14 cellular contexts compared by ENCODE assay signal in genomic region chr19:6718111-6718740, GRCh38. TPM values are rescaled to one million over a fixed set of nuclear protein-coding genes. Genes with fewer than 3 reads are reported as not detected.
DNase-seq lines count a peak whose midpoint lies in the region; ATAC-seq, FAIRE-seq and TF ChIP-seq lines count a peak whose summit lies in the region.
"Had no signal": no experiment of that assay in that cellular context is flagged by ENCODE, and none has a peak within 500 bp of the region (broad histone marks: within the 10 kb centered on the region; RNA-seq: fewer than 3 reads in every experiment).

No MANE protein-coding gene starts in this region.

- CTCF ChIA-PET in HepG2 (lab: Yijun Ruan, JAX; ENCODE audit: low intra/inter-chr PET ratio, low total read pairs) = no interaction called here

- peaks cover 23% of the 10 kb centered on the region for H3K79me2 ChIP-seq in HepG2 (ENCODE audit: insufficient read depth, low read length)

- no peak for DNase-seq in HepG2 (ENCODE audit: low spot score)
- no peak for DNase-seq in dedifferentiated amniotic fluid mesenchymal stem cell (ENCODE audit: extremely low spot score)
- DNase-seq: activated T-cell treated with anti-CD3 and anti-CD28 coated beads, Interleukin-2, amount 50 U/mL, for 4 hours; brain microvascular endothelial cell; naive B cell; NCI-H446 treated with DMSO at 0.1 percent for 48 hours had no signal

- no peak for TF ChIP-seq POLR2A in HepG2 (IDR thresholded peaks at IDR 0.05; ENCODE audit: insufficient read depth in 1 of 2, low read depth in 2 of 2, low read length in 2 of 2)

- peak overlapping the region; percentile 44; the same call in 1 of the 2 replicates for H3K4me3 ChIP-seq in HUES48 (ENCODE audit: low read depth, low read length)
- peak overlapping the region in 2 of 3 experiments; percentile 19 to 29; a peak in 2 of 6 replicates for H3K4me3 ChIP-seq in HepG2 (replicated peaks in 1 of 3; ENCODE audit: insufficient read depth in 1 of 3, low read depth in 2 of 3, low read length in 3 of 3)

- POLR2A ChIA-PET in HepG2 (lab: Yijun Ruan, JAX) = interaction anchor here (0.9 to 5.3 kb wide), 5 partner anchors 12 to 35 kb away, joined by 3 to 187 read pairs (median 5); partner anchors contain the start of gene GPR108

- peak overlapping the region; percentile 52 for H3K4me2 ChIP-seq in HepG2 (ENCODE audit: low read depth, low read length)

- FAIRE-seq in HepG2 (lab: Jason Lieb, UNC) = no peak

- H3K9ac ChIP-seq in ES-I3 (ENCODE audit: low read depth, low read length) (peak overlapping the region; percentile 54; the same call in 1 of the 2 replicates), HUES48 (ENCODE audit: low read depth, low read length) (no peak overlapping the region), HepG2 (ENCODE audit: insufficient read depth, low read depth, low read length) (no peak overlapping the region)

- TF ChIP-seq EP300 in HepG2 (IDR thresholded peaks at IDR 0.05; ENCODE audit: low read depth in 2 of 2, low read length in 2 of 2) = no peak
- no peak for TF ChIP-seq EP300 in HepG2 (CRISPR knock-in tag; IDR thresholded peaks at IDR 0.05; ENCODE audit: borderline replicate concordance)

- in situ Hi-C loops in HepG2 (cut with HindIII; ENCODE audit: extremely low pct_ligation_motif_present, low pct_unique_long_range_greater_than_20kb) = no loop called here

- H3K9me3 ChIP-seq in ES-I3 (ENCODE audit: control insufficient read depth, insufficient read depth, low read length) (no peaks in the 10 kb centered on the region), HUES48 (ENCODE audit: control insufficient read depth, insufficient read depth, low read length) (no peaks in the 10 kb centered on the region), HepG2 (ENCODE audit: low read length) (no peaks in the 10 kb centered on the region)
- H3K9me3 ChIP-seq: tibial nerve had no signal

- TF ChIP-seq RAD21 in HepG2 (CRISPR knock-in tag; IDR thresholded peaks at IDR 0.05) = no peak

- peaks cover 60% of the 10 kb centered on the region for H4K20me1 ChIP-seq in HepG2 (ENCODE audit: insufficient read depth, low read length)

- no peak for TF ChIP-seq CTCF in HepG2 (CRISPR knock-in tag; IDR thresholded peaks at IDR 0.05)

- intact Hi-C loops in HepG2 (cut with micrococcal nuclease; ENCODE audit: unreplicated experiment) = loop anchor here (2.0 kb wide), 1 partner anchor 145 kb away; no protein-coding TSS in a partner anchor

- peaks cover 13% of the 10 kb centered on the region for H3K4me1 ChIP-seq in ES-I3 (ENCODE audit: insufficient read depth, low read length)
- no peaks in the 10 kb centered on the region; the same call in 1 of the 2 replicates for H3K4me1 ChIP-seq in HUES48 (ENCODE audit: control insufficient read depth, insufficient read depth, low read length)
- peaks cover 53% of the 10 kb centered on the region for H3K4me1 ChIP-seq in HepG2 (ENCODE audit: insufficient read depth, low read length)

- H2AFZ ChIP-seq in HepG2 (ENCODE audit: low read length) = no peak overlapping the region

- WGBS in HepG2 (ENCODE audit: low lambda C conversion rate) = 88% methylated on average over 18 of the region's 23 CpGs

- no peaks in the 10 kb centered on the region for H3K36me3 ChIP-seq in ES-I3 (ENCODE audit: insufficient read depth, low read length)
- H3K36me3 ChIP-seq in HUES48 (ENCODE audit: control insufficient read depth, insufficient read depth, low read length) = no peaks in the 10 kb centered on the region
- peaks cover 18 to 31% of the 10 kb centered on the region in 2 experiments for H3K36me3 ChIP-seq in HepG2 (replicated peaks in 1 of 2; ENCODE audit: control insufficient read depth in 1 of 2, insufficient read depth in 2 of 2, low read length in 2 of 2)
- H3K36me3 ChIP-seq: brain microvascular endothelial cell, tibial nerve had no signal

- BruUV-seq in HepG2 (replicated peaks; lab: Mats Ljungman, UMichigan) = no TSS peak

- H3K27me3 ChIP-seq in HUES48 (ENCODE audit: control insufficient read depth, insufficient read depth, low read length) (no peaks in the 10 kb centered on the region), HepG2 (ENCODE audit: control insufficient read depth in 1 of 2, insufficient read depth in 2 of 2, low read length in 2 of 2) (peaks cover 0 to 7% of the 10 kb centered on the region in 2 experiments; a peak in 1 of 5 replicates)
- H3K27me3 ChIP-seq: brain microvascular endothelial cell, tibial nerve had no signal

- no peak overlapping the region for H3K27ac ChIP-seq in HUES48 (ENCODE audit: low read depth, low read length)
- H3K27ac ChIP-seq in HepG2 (ENCODE audit: extremely low read length, insufficient read depth, low read length) = no peak overlapping the region
- H3K27ac ChIP-seq: brain microvascular endothelial cell, tibial nerve had no signal

- ATAC-seq in HepG2 = no peak
- ATAC-seq in HG03342 (IDR thresholded peaks at IDR 0.05; ENCODE audit: unreplicated experiment) = no peak

RNA-seq across cellular contexts. Expression of gene C3, which starts 2.2 kb away (rescaled TPM):
- total RNA-seq in HepG2 (2016; rRNA removed; fragmentation: Illumina TruSeq; extraction: Trizol) = 700 and 1,455 TPM in 2 replicates
- total RNA-seq in HepG2 (2016; cell fraction: cytosol; rRNA removed; fragmentation: Illumina TruSeq; extraction: Trizol; ENCODE audit: low read depth) = 160 and 192 TPM in 2 replicates
- 643 and 1,412 TPM in 2 replicates for total RNA-seq in HepG2 (2016; cell fraction: insoluble cytoplasmic fraction; rRNA removed; fragmentation: Illumina TruSeq; extraction: Trizol)
- total RNA-seq in HepG2 (2016; cell fraction: membrane; rRNA removed; fragmentation: Illumina TruSeq; extraction: Trizol) = 268 and 291 TPM in 2 replicates
- 1,410 and 1,846 TPM in 2 replicates for total RNA-seq in HepG2 (2016; cell fraction: nucleus; rRNA removed; fragmentation: Illumina TruSeq; extraction: Trizol)
- 6,272 and 9,798 TPM in 2 replicates for polyA plus RNA-seq in HepG2 (2011; rRNA removed)
- polyA plus RNA-seq in HepG2 (2011; cell fraction: cytosol; rRNA removed) = 4,601 and 7,618 TPM in 2 replicates
- 6,023 and 6,891 TPM in 2 replicates for polyA plus RNA-seq in HepG2 (2011; cell fraction: nucleus; rRNA removed)
- polyA plus RNA-seq in HepG2 (2012) = 3,859 and 6,494 TPM in 2 replicates
- 195 and 210 TPM in 2 replicates for polyA plus RNA-seq in HepG2 (2016; cell fraction: cytosol; fragmentation: Illumina TruSeq; extraction: Trizol; ENCODE audit: low read depth)
- polyA plus RNA-seq in HepG2 (2016; cell fraction: insoluble cytoplasmic fraction; fragmentation: Illumina TruSeq; extraction: Trizol; ENCODE audit: low read depth) = 903 and 1,023 TPM in 2 replicates
- 286 and 340 TPM in 2 replicates for polyA plus RNA-seq in HepG2 (2016; cell fraction: membrane; fragmentation: Illumina TruSeq; extraction: Trizol; ENCODE audit: low read depth)
- polyA plus RNA-seq in HepG2 (2016; cell fraction: nucleus; fragmentation: Illumina TruSeq; extraction: Trizol; ENCODE audit: insufficient read depth, low read depth) = 3,631 and 3,793 TPM in 2 replicates
- polyA minus RNA-seq in HepG2 (2011; rRNA and poly(A)+ RNA removed; ENCODE audit: low replicate concordance) = 785 and 9,683 TPM in 2 replicates
- 2,000 and 4,520 TPM in 2 replicates for polyA minus RNA-seq in HepG2 (2011; cell fraction: cytosol; rRNA and poly(A)+ RNA removed)
- 1,680 and 2,385 TPM in 2 replicates for polyA minus RNA-seq in HepG2 (2011; cell fraction: nucleus; rRNA and poly(A)+ RNA removed)
- polyA plus RNA-seq: IgD-negative memory B cell had no signal

RNA-seq across cellular contexts. Expression of gene GPR108, which starts 19.2 kb away (rescaled TPM):
- total RNA-seq in HepG2 (2016; rRNA removed; fragmentation: Illumina TruSeq; extraction: Trizol) = 24.1 and 36.4 TPM in 2 replicates
- total RNA-seq in HepG2 (2016; cell fraction: cytosol; rRNA removed; fragmentation: Illumina TruSeq; extraction: Trizol; ENCODE audit: low read depth) = 38.0 and 46.7 TPM in 2 replicates
- total RNA-seq in HepG2 (2016; cell fraction: insoluble cytoplasmic fraction; rRNA removed; fragmentation: Illumina TruSeq; extraction: Trizol) = 17.4 and 36.4 TPM in 2 replicates
- 50.7 and 59.0 TPM in 2 replicates for total RNA-seq in HepG2 (2016; cell fraction: membrane; rRNA removed; fragmentation: Illumina TruSeq; extraction: Trizol)
- 28.9 and 37.5 TPM in 2 replicates for total RNA-seq in HepG2 (2016; cell fraction: nucleus; rRNA removed; fragmentation: Illumina TruSeq; extraction: Trizol)
- polyA plus RNA-seq in HepG2 (2011; rRNA removed) = 63.0 and 69.7 TPM in 2 replicates
- 52.1 and 59.5 TPM in 2 replicates for polyA plus RNA-seq in HepG2 (2011; cell fraction: cytosol; rRNA removed)
- polyA plus RNA-seq in HepG2 (2011; cell fraction: nucleus; rRNA removed) = 207 and 243 TPM in 2 replicates
- polyA plus RNA-seq in HepG2 (2012) = 28.8 and 45.1 TPM in 2 replicates
- polyA plus RNA-seq in HepG2 (2016; cell fraction: cytosol; fragmentation: Illumina TruSeq; extraction: Trizol; ENCODE audit: low read depth) = 45.8 and 48.0 TPM in 2 replicates
- 22.1 and 29.5 TPM in 2 replicates for polyA plus RNA-seq in HepG2 (2016; cell fraction: insoluble cytoplasmic fraction; fragmentation: Illumina TruSeq; extraction: Trizol; ENCODE audit: low read depth)
- polyA plus RNA-seq in HepG2 (2016; cell fraction: membrane; fragmentation: Illumina TruSeq; extraction: Trizol; ENCODE audit: low read depth) = 52.9 and 59.3 TPM in 2 replicates
- polyA plus RNA-seq in HepG2 (2016; cell fraction: nucleus; fragmentation: Illumina TruSeq; extraction: Trizol; ENCODE audit: insufficient read depth, low read depth) = 87.3 and 93.9 TPM in 2 replicates
- polyA minus RNA-seq in HepG2 (2011; rRNA and poly(A)+ RNA removed; ENCODE audit: low replicate concordance) = 154 and 189 TPM in 2 replicates
- 18.7 and 18.9 TPM in 2 replicates for polyA minus RNA-seq in HepG2 (2011; cell fraction: cytosol; rRNA and poly(A)+ RNA removed)
- 28.3 and 32.7 TPM in 2 replicates for polyA minus RNA-seq in HepG2 (2011; cell fraction: nucleus; rRNA and poly(A)+ RNA removed)

RNA-seq across cellular contexts. Expression of gene TRIP10, which starts 21.3 kb away (rescaled TPM):
- total RNA-seq in HepG2 (2016; rRNA removed; fragmentation: Illumina TruSeq; extraction: Trizol) = 24.1 and 32.5 TPM in 2 replicates
- total RNA-seq in HepG2 (2016; cell fraction: cytosol; rRNA removed; fragmentation: Illumina TruSeq; extraction: Trizol; ENCODE audit: low read depth) = 14.5 and 17.4 TPM in 2 replicates
- 21.0 and 35.2 TPM in 2 replicates for total RNA-seq in HepG2 (2016; cell fraction: insoluble cytoplasmic fraction; rRNA removed; fragmentation: Illumina TruSeq; extraction: Trizol)
- 24.2 and 24.9 TPM in 2 replicates for total RNA-seq in HepG2 (2016; cell fraction: membrane; rRNA removed; fragmentation: Illumina TruSeq; extraction: Trizol)
- total RNA-seq in HepG2 (2016; cell fraction: nucleus; rRNA removed; fragmentation: Illumina TruSeq; extraction: Trizol) = 15.8 and 19.9 TPM in 2 replicates
- polyA plus RNA-seq in HepG2 (2011; rRNA removed) = 33.2 and 39.4 TPM in 2 replicates
- polyA plus RNA-seq in HepG2 (2011; cell fraction: cytosol; rRNA removed) = 27.2 and 31.9 TPM in 2 replicates
- polyA plus RNA-seq in HepG2 (2011; cell fraction: nucleus; rRNA removed) = 93.2 and 99.5 TPM in 2 replicates
- 45.5 and 60.4 TPM in 2 replicates for polyA plus RNA-seq in HepG2 (2012)
- 20.7 and 22.0 TPM in 2 replicates for polyA plus RNA-seq in HepG2 (2016; cell fraction: cytosol; fragmentation: Illumina TruSeq; extraction: Trizol; ENCODE audit: low read depth)
- 32.6 and 39.0 TPM in 2 replicates for polyA plus RNA-seq in HepG2 (2016; cell fraction: insoluble cytoplasmic fraction; fragmentation: Illumina TruSeq; extraction: Trizol; ENCODE audit: low read depth)
- 29.2 and 30.7 TPM in 2 replicates for polyA plus RNA-seq in HepG2 (2016; cell fraction: membrane; fragmentation: Illumina TruSeq; extraction: Trizol; ENCODE audit: low read depth)
- polyA plus RNA-seq in HepG2 (2016; cell fraction: nucleus; fragmentation: Illumina TruSeq; extraction: Trizol; ENCODE audit: insufficient read depth, low read depth) = 79.8 and 91.2 TPM in 2 replicates
- 17.1 and 24.3 TPM in 2 replicates for polyA minus RNA-seq in HepG2 (2011; rRNA and poly(A)+ RNA removed; ENCODE audit: low replicate concordance)
- 14.9 and 15.0 TPM in 2 replicates for polyA minus RNA-seq in HepG2 (2011; cell fraction: cytosol; rRNA and poly(A)+ RNA removed)
- polyA minus RNA-seq in HepG2 (2011; cell fraction: nucleus; rRNA and poly(A)+ RNA removed) = 19.4 and 20.3 TPM in 2 replicates

RNA-seq across cellular contexts. Expression of gene TNFSF14, which starts 48.3 kb away (rescaled TPM):
- 0.17 and 0.49 TPM in 2 replicates for total RNA-seq in HepG2 (2016; rRNA removed; fragmentation: Illumina TruSeq; extraction: Trizol)
- total RNA-seq in HepG2 (2016; cell fraction: cytosol; rRNA removed; fragmentation: Illumina TruSeq; extraction: Trizol; ENCODE audit: low read depth) = 0.09 and 0.10 TPM in 2 replicates
- total RNA-seq in HepG2 (2016; cell fraction: insoluble cytoplasmic fraction; rRNA removed; fragmentation: Illumina TruSeq; extraction: Trizol) = 0.10 and 0.69 TPM in 2 replicates
- 0.10 and 0.15 TPM in 2 replicates for total RNA-seq in HepG2 (2016; cell fraction: membrane; rRNA removed; fragmentation: Illumina TruSeq; extraction: Trizol)
- 0.88 and 1.2 TPM in 2 replicates for total RNA-seq in HepG2 (2016; cell fraction: nucleus; rRNA removed; fragmentation: Illumina TruSeq; extraction: Trizol)
- 9.1 and 10.0 TPM in 2 replicates for polyA plus RNA-seq in HepG2 (2011; rRNA removed)
- 1.9 and 2.2 TPM in 2 replicates for polyA plus RNA-seq in HepG2 (2011; cell fraction: cytosol; rRNA removed)
- polyA plus RNA-seq in HepG2 (2011; cell fraction: nucleus; rRNA removed) = 37.9 and 38.9 TPM in 2 replicates
- polyA plus RNA-seq in HepG2 (2012) = 1.7 and 3.2 TPM in 2 replicates
- 0.03 and 0.10 TPM in 2 replicates for polyA plus RNA-seq in HepG2 (2016; cell fraction: cytosol; fragmentation: Illumina TruSeq; extraction: Trizol; ENCODE audit: low read depth)
- 0.17 TPM in 2 replicates for polyA plus RNA-seq in HepG2 (2016; cell fraction: insoluble cytoplasmic fraction; fragmentation: Illumina TruSeq; extraction: Trizol; ENCODE audit: low read depth)
- 0.11 and 0.23 TPM in 2 replicates for polyA plus RNA-seq in HepG2 (2016; cell fraction: membrane; fragmentation: Illumina TruSeq; extraction: Trizol; ENCODE audit: low read depth)
- polyA plus RNA-seq in HepG2 (2016; cell fraction: nucleus; fragmentation: Illumina TruSeq; extraction: Trizol; ENCODE audit: insufficient read depth, low read depth) = 7.9 and 8.1 TPM in 2 replicates
- polyA minus RNA-seq in HepG2 (2011; rRNA and poly(A)+ RNA removed; ENCODE audit: low replicate concordance) = 0.68 and 5.9 TPM in 2 replicates
- polyA minus RNA-seq in HepG2 (2011; cell fraction: cytosol; rRNA and poly(A)+ RNA removed) = 0.30 and 0.70 TPM in 2 replicates
- polyA minus RNA-seq in HepG2 (2011; cell fraction: nucleus; rRNA and poly(A)+ RNA removed) = 10.8 and 14.2 TPM in 2 replicates
- total RNA-seq: dermis blood vessel endothelial cell had no signal
- polyA plus RNA-seq: BJ, mammary epithelial cell had no signal

RNA-seq across cellular contexts. Expression of gene SH2D3A, which starts 49.0 kb away (rescaled TPM):
- 0.60 and 1.0 TPM in 2 replicates for total RNA-seq in HepG2 (2016; rRNA removed; fragmentation: Illumina TruSeq; extraction: Trizol)
- total RNA-seq in HepG2 (2016; cell fraction: cytosol; rRNA removed; fragmentation: Illumina TruSeq; extraction: Trizol; ENCODE audit: low read depth) = 0.61 and 1.1 TPM in 2 replicates
- total RNA-seq in HepG2 (2016; cell fraction: insoluble cytoplasmic fraction; rRNA removed; fragmentation: Illumina TruSeq; extraction: Trizol) = 0.82 and 1.2 TPM in 2 replicates
- 1.00 and 1.4 TPM in 2 replicates for total RNA-seq in HepG2 (2016; cell fraction: membrane; rRNA removed; fragmentation: Illumina TruSeq; extraction: Trizol)
- 0.81 and 1.2 TPM in 2 replicates for total RNA-seq in HepG2 (2016; cell fraction: nucleus; rRNA removed; fragmentation: Illumina TruSeq; extraction: Trizol)
- polyA plus RNA-seq in HepG2 (2011; rRNA removed) = 1.8 and 2.2 TPM in 2 replicates
- 0.97 and 1.7 TPM in 2 replicates for polyA plus RNA-seq in HepG2 (2011; cell fraction: cytosol; rRNA removed)
- polyA plus RNA-seq in HepG2 (2011; cell fraction: nucleus; rRNA removed) = 2.5 and 3.9 TPM in 2 replicates
- 1.7 and 1.9 TPM in 2 replicates for polyA plus RNA-seq in HepG2 (2012)
- 0.81 and 0.84 TPM in 2 replicates for polyA plus RNA-seq in HepG2 (2016; cell fraction: cytosol; fragmentation: Illumina TruSeq; extraction: Trizol; ENCODE audit: low read depth)
- 1.0 and 1.5 TPM in 2 replicates for polyA plus RNA-seq in HepG2 (2016; cell fraction: insoluble cytoplasmic fraction; fragmentation: Illumina TruSeq; extraction: Trizol; ENCODE audit: low read depth)
- polyA plus RNA-seq in HepG2 (2016; cell fraction: membrane; fragmentation: Illumina TruSeq; extraction: Trizol; ENCODE audit: low read depth) = 0.56 and 0.95 TPM in 2 replicates
- polyA plus RNA-seq in HepG2 (2016; cell fraction: nucleus; fragmentation: Illumina TruSeq; extraction: Trizol; ENCODE audit: insufficient read depth, low read depth) = 1.2 and 2.2 TPM in 2 replicates
- polyA minus RNA-seq in HepG2 (2011; rRNA and poly(A)+ RNA removed; ENCODE audit: low replicate concordance) = 2.2 and 18.7 TPM in 2 replicates
- 0.70 and 0.89 TPM in 2 replicates for polyA minus RNA-seq in HepG2 (2011; cell fraction: cytosol; rRNA and poly(A)+ RNA removed)
- polyA minus RNA-seq in HepG2 (2011; cell fraction: nucleus; rRNA and poly(A)+ RNA removed) = 2.1 and 2.3 TPM in 2 replicates
